In the genomic region with DNA sequence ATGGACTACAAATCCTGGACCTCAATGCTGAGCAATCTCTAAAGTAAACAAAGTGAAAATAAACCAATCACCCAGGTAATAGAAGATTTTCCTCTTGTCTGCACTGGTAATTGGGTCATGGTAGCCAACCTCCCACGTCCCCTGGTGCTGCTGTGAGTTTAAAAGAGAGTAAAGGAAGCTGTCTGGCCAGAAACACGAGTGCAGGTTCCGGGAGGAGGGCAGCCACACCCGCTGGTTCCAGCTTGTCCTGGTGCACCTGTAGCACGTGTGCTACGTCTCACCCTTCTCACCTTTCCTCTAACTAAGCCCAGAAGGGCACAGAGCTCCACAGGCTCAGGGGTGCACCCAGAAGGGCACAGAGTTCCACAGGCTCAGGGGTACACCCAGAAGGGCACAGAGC, we compare ENCODE assay signal across 17 cellular contexts. TPM values are rescaled to one million over a fixed set of nuclear protein-coding genes. Genes with fewer than 3 reads are reported as not detected.
A peak's percentile ranks its signal among the peaks of the same experiment; 100 is the strongest.
DNase-seq lines count a peak whose midpoint lies in the region; ATAC-seq and TF ChIP-seq lines count a peak whose summit lies in the region.
"Had no signal": no experiment of that assay in that cellular context is flagged by ENCODE, and none has a peak within 500 bp of the region (broad histone marks: within the 10 kb centered on the region; RNA-seq: fewer than 3 reads in every experiment).

No MANE protein-coding gene starts in this region.

- no peaks in the 10 kb centered on the region for H3K79me1 ChIP-seq in H9 (ENCODE audit: insufficient read depth, low read depth, low read length, poor library complexity, severe bottlenecking)

- H3K23me2 ChIP-seq in H9 (ENCODE audit: insufficient read length, low read depth, low read length, poor library complexity, severe bottlenecking), result no peaks in the 10 kb centered on the region

- H3K27me3 ChIP-seq in H9 (ENCODE audit: insufficient read depth, low read length), result no peaks in the 10 kb centered on the region; the same call in 1 of the 2 replicates
- H3K27me3 ChIP-seq: BLaER1 had no signal

- no peak overlapping the region for H3K4me3 Mint-ChIP-seq in activated CD4-positive, alpha-beta T cell treated with anti-CD3 and anti-CD28 coated beads for 36 hours
- H3K4me3 Mint-ChIP-seq in activated CD4-positive, alpha-beta T cell treated with anti-CD3 and anti-CD28 coated beads, Interleukin-2, amount 10 ng/mL, durations not matched to agents 24 days and 14 days, result no peak overlapping the region
- H3K4me3 Mint-ChIP-seq in H9 (no peak overlapping the region), natural killer cell (no peak overlapping the region)
- H3K4me3 Mint-ChIP-seq: central memory CD8-positive, alpha-beta T cell; nephron progenitor cell had no signal

- no peak overlapping the region for H2AFZ ChIP-seq in H9 (ENCODE audit: low read length)

- H2BK120ac ChIP-seq in H9 (ENCODE audit: low read depth, low read length, poor library complexity, severe bottlenecking), result no peak overlapping the region

- H3K9me3 ChIP-seq in H9 (ENCODE audit: control insufficient read depth, low read depth, low read length), result no peaks in the 10 kb centered on the region
- H3K9me3 ChIP-seq: psoas muscle, thoracic aorta had no signal

- no peak overlapping the region for H3K4ac ChIP-seq in H9 (ENCODE audit: low read depth, low read length)

- CTCF ChIA-PET in activated CD4-positive, alpha-beta T cell treated with anti-CD3 and anti-CD28 coated beads for 36 hours (lab: Charles Lee), result no interaction called here

- POLR2A ChIA-PET in activated CD4-positive, alpha-beta T cell treated with anti-CD3 and anti-CD28 coated beads for 36 hours (lab: Charles Lee), result interaction anchor here (0.5 kb wide), 1 partner anchor 131 kb away, joined by 5 read pairs; no protein-coding TSS in a partner anchor

- no CpG with 5 or more reads among the region's 6 CpGs for WGBS in H9 (ENCODE audit: extremely low coverage, insufficient read length, low lambda C conversion rate)

- no peak overlapping the region for H2BK5ac ChIP-seq in H9 (ENCODE audit: insufficient read length, low read length)

- TF ChIP-seq CTCF in H9 (conservative IDR thresholded peaks at IDR 0.05) (no peak), natural killer cell (IDR thresholded peaks at IDR 0.05) (no peak), omental fat pad (IDR thresholded peaks at IDR 0.05) (no peak)

- H4K20me1 ChIP-seq in H9 (ENCODE audit: control insufficient read depth, insufficient read depth, insufficient read length), result no peaks in the 10 kb centered on the region

- H4K5ac ChIP-seq in H9 (ENCODE audit: insufficient read length, low read depth, low read length), result no peak overlapping the region

- H3K56ac ChIP-seq in H9 (ENCODE audit: insufficient read length, low read depth, low read length), result no peak overlapping the region

- H3K27ac Mint-ChIP-seq in activated CD4-positive, alpha-beta T cell treated with anti-CD3 and anti-CD28 coated beads for 36 hours, result peak overlapping the region; percentile 23
- H3K27ac Mint-ChIP-seq in activated CD4-positive, alpha-beta T cell treated with anti-CD3 and anti-CD28 coated beads, Interleukin-2, amount 10 ng/mL, durations not matched to agents 24 days and 14 days, result no peak overlapping the region
- no peak overlapping the region for H3K27ac Mint-ChIP-seq in H9
- H3K27ac Mint-ChIP-seq in natural killer cell, result peak overlapping the region; percentile 33 to 50
- H3K27ac Mint-ChIP-seq: nephron progenitor cell had no signal

- no peaks in the 10 kb centered on the region for H3K79me2 ChIP-seq in H9 (ENCODE audit: insufficient read depth, low read length)

- intact Hi-C loops in activated CD4-positive, alpha-beta T cell treated with anti-CD3 and anti-CD28 coated beads for 36 hours (cut with DNase I, micrococcal nuclease), result no loop called here
- intact Hi-C loops in activated CD4-positive, alpha-beta T cell treated with anti-CD3 and anti-CD28 coated beads, Interleukin-2, amount 10 ng/mL, durations not matched to agents 24 days and 14 days (cut with micrococcal nuclease), result no loop called here
- intact Hi-C loops in natural killer cell (cut with micrococcal nuclease), result no loop called here

- ATAC-seq in activated CD4-positive, alpha-beta T cell treated with anti-CD3 and anti-CD28 coated beads for 36 hours, result no peak
- no peak for ATAC-seq in natural killer cell
- ATAC-seq in GM21528 (IDR thresholded peaks at IDR 0.05; ENCODE audit: low FRiP score, unreplicated experiment), result no peak
- ATAC-seq in HG03280 (IDR thresholded peaks at IDR 0.05; ENCODE audit: unreplicated experiment), result no peak
- ATAC-seq in omental fat pad (ENCODE audit: low FRiP score), result no peak
- ATAC-seq: psoas muscle had no signal

- no peak overlapping the region for H4K8ac ChIP-seq in H9 (replicated peaks; ENCODE audit: insufficient read length, low read depth, low read length)

- peaks cover 65% of the 10 kb centered on the region for H3K4me1 Mint-ChIP-seq in activated CD4-positive, alpha-beta T cell treated with anti-CD3 and anti-CD28 coated beads for 36 hours
- H3K4me1 Mint-ChIP-seq in activated CD4-positive, alpha-beta T cell treated with anti-CD3 and anti-CD28 coated beads, Interleukin-2, amount 10 ng/mL, durations not matched to agents 24 days and 14 days, result peaks cover 63% of the 10 kb centered on the region
- H3K4me1 Mint-ChIP-seq in H9 (peaks cover 0 to 6% of the 10 kb centered on the region in 2 experiments; a peak in 2 of 4 replicates), natural killer cell (peaks cover 63 to 71% of the 10 kb centered on the region in 2 donors)

- no peak overlapping the region for H3K4me2 ChIP-seq in H9 (ENCODE audit: insufficient read depth, insufficient read length, low read length)
- H3K4me2 ChIP-seq: BLaER1 had no signal

- H4K91ac ChIP-seq in H9 (ENCODE audit: insufficient read length, low read depth, low read length), result no peak overlapping the region

- H3T11ph ChIP-seq in H9 (ENCODE audit: low read length), result no peak overlapping the region

- H3K4me1 ChIP-seq in H9 (ENCODE audit: insufficient read depth, low read length), result no peaks in the 10 kb centered on the region
- H3K4me1 ChIP-seq: psoas muscle had no signal

- no peaks in the 10 kb centered on the region for H3K27me3 Mint-ChIP-seq in activated CD4-positive, alpha-beta T cell treated with anti-CD3 and anti-CD28 coated beads for 36 hours
- no peaks in the 10 kb centered on the region for H3K27me3 Mint-ChIP-seq in activated CD4-positive, alpha-beta T cell treated with anti-CD3 and anti-CD28 coated beads, Interleukin-2, amount 10 ng/mL, durations not matched to agents 24 days and 14 days
- H3K27me3 Mint-ChIP-seq in H9 (ENCODE audit: low read depth) (peaks cover 28% of the 10 kb centered on the region), natural killer cell (ENCODE audit: low read depth in 2 of 2) (no peaks in the 10 kb centered on the region)
- H3K27me3 Mint-ChIP-seq: central memory CD8-positive, alpha-beta T cell had no signal

- no peak overlapping the region for H2BK15ac ChIP-seq in H9 (ENCODE audit: low read depth, low read length)

- no peak overlapping the region for H3K27ac ChIP-seq in H9 (ENCODE audit: insufficient read length, low read depth, low read length)
- H3K27ac ChIP-seq: BLaER1, psoas muscle, thoracic aorta had no signal

- peak; percentile 36 for DNase-seq in activated CD4-positive, alpha-beta T cell treated with anti-CD3 and anti-CD28 coated beads for 36 hours
- DNase-seq in activated CD4-positive, alpha-beta T cell treated with anti-CD3 and anti-CD28 coated beads, Interleukin-2, amount 10 ng/mL, durations not matched to agents 24 days and 14 days, result no peak
- DNase-seq in H9 (peak; percentile 8), natural killer cell (no peak), omental fat pad (ENCODE audit: low spot score) (no peak)
- peak; percentile 68 for DNase-seq in central memory CD4-positive, alpha-beta T cell
- DNase-seq: DMS79 treated with DMSO at 0.1 percent for 48 hours, kidney, NCI-H1417 treated with DMSO at 0.1 percent for 48 hours, nephron progenitor cell, psoas muscle, T1000 had no signal

- peaks cover 57% of the 10 kb centered on the region for H3K36me3 Mint-ChIP-seq in activated CD4-positive, alpha-beta T cell treated with anti-CD3 and anti-CD28 coated beads for 36 hours (ENCODE audit: low read depth)
- H3K36me3 Mint-ChIP-seq in activated CD4-positive, alpha-beta T cell treated with anti-CD3 and anti-CD28 coated beads, Interleukin-2, amount 10 ng/mL, durations not matched to agents 24 days and 14 days (ENCODE audit: low read depth), result peaks cover 67% of the 10 kb centered on the region
- peaks cover 0 to 3% (median 0%) of the 10 kb centered on the region in 3 experiments; a peak in 3 of 7 replicates for H3K36me3 Mint-ChIP-seq in H9 (ENCODE audit: insufficient read depth in 1 of 3, low read depth in 3 of 3)
- no peaks in the 10 kb centered on the region for H3K36me3 Mint-ChIP-seq in natural killer cell

- no peak overlapping the region for H2BK20ac ChIP-seq in H9 (ENCODE audit: low read depth, low read length, poor library complexity, severe bottlenecking)

- no peaks in the 10 kb centered on the region for H3K9me3 Mint-ChIP-seq in activated CD4-positive, alpha-beta T cell treated with anti-CD3 and anti-CD28 coated beads for 36 hours (ENCODE audit: low read depth)
- peaks cover 4% of the 10 kb centered on the region for H3K9me3 Mint-ChIP-seq in activated CD4-positive, alpha-beta T cell treated with anti-CD3 and anti-CD28 coated beads, Interleukin-2, amount 10 ng/mL, durations not matched to agents 24 days and 14 days
- peaks cover 3% of the 10 kb centered on the region in 2 experiments; a peak in 2 of 5 replicates for H3K9me3 Mint-ChIP-seq in H9
- no peaks in the 10 kb centered on the region for H3K9me3 Mint-ChIP-seq in natural killer cell
- H3K9me3 Mint-ChIP-seq: central memory CD8-positive, alpha-beta T cell had no signal

- no peak overlapping the region for H3K23ac ChIP-seq in H9 (ENCODE audit: insufficient read length, low read depth, low read length)

- no peak overlapping the region for H2BK12ac ChIP-seq in H9 (ENCODE audit: insufficient read length, low read depth, low read length)

- no peak overlapping the region for H3K9ac ChIP-seq in H9 (ENCODE audit: extremely low read depth, insufficient read length, low read length)
- H3K9ac ChIP-seq: BLaER1 had no signal

- no peak overlapping the region for H3K18ac ChIP-seq in H9 (ENCODE audit: insufficient read length, low read depth, low read length)

- H2AK5ac ChIP-seq in H9 (ENCODE audit: insufficient read length, low read length), result no peak overlapping the region

- no peak overlapping the region for H3K14ac ChIP-seq in H9 (ENCODE audit: insufficient read depth, low read length)

RNA-seq across cellular contexts. Expression of a gene that starts 5.4 kb away (rescaled TPM):
- total RNA-seq in activated CD4-positive, alpha-beta T cell treated with anti-CD3 and anti-CD28 coated beads for 36 hours, result 10 to 100 TPM; 19.2 to 22.5 TPM
- 26.6 and 27.0 TPM in 2 replicates for total RNA-seq in activated CD4-positive, alpha-beta T cell treated with anti-CD3 and anti-CD28 coated beads, Interleukin-2, amount 10 ng/mL, durations not matched to agents 24 days and 14 days
- total RNA-seq in H9 (2021) (2.0 and 2.1 TPM in 2 replicates), natural killer cell (10 to 100 TPM; 59.8 to 94.4 (median 80.5) TPM), omental fat pad (10 to 100 TPM in 1 of 4 donors, 1 to 10 TPM in 3; 2.2 to 11.8 (median 5.0) TPM)

Comparison
In these comparisons a context has a peak if more than half of its experiments do, and no peak if none do; other contexts are left out.
1. DNase-seq: peak in activated CD4-positive, alpha-beta T cell treated with anti-CD3 and anti-CD28 coated beads for 36 hours (single experiment), H9 (single experiment) and central memory CD4-positive, alpha-beta T cell (single experiment); none in activated CD4-positive, alpha-beta T cell treated with anti-CD3 and anti-CD28 coated beads, Interleukin-2, amount 10 ng/mL, durations not matched to agents 24 days and 14 days (single experiment), natural killer cell (single experiment) and omental fat pad (single experiment).
2. H3K27ac Mint-ChIP-seq: peak in activated CD4-positive, alpha-beta T cell treated with anti-CD3 and anti-CD28 coated beads for 36 hours (single experiment) and natural killer cell (2 of 2); none in activated CD4-positive, alpha-beta T cell treated with anti-CD3 and anti-CD28 coated beads, Interleukin-2, amount 10 ng/mL, durations not matched to agents 24 days and 14 days (single experiment) and H9 (0 of 3).